28 cellular contexts compared by ENCODE assay signal in genomic region chr2:16671760-16672159, GRCh38. TPM values are rescaled to one million over a fixed set of nuclear protein-coding genes. Genes with fewer than 3 reads are reported as not detected.
A peak's percentile ranks its signal among the peaks of the same experiment; 100 is the strongest.
DNase-seq lines count a peak whose midpoint lies in the region; ATAC-seq and TF ChIP-seq lines count a peak whose summit lies in the region.
"Had no signal": no experiment of that assay in that cellular context is flagged by ENCODE, and none has a peak within 500 bp of the region (broad histone marks: within the 10 kb centered on the region; RNA-seq: fewer than 3 reads in every experiment).

No MANE protein-coding gene starts in this region.

- H3K27me3 ChIP-seq in body of pancreas (no peaks in the 10 kb centered on the region), foreskin keratinocyte (peaks cover 9% of the 10 kb centered on the region)
- H3K27me3 ChIP-seq: adrenal gland, dorsolateral prefrontal cortex, gastrocnemius medialis, vagina had no signal

- intact Hi-C loops in body of pancreas (cut with DNase I) (no loop called here), posterior vena cava (cut with DNase I) (no loop called here)

- in situ Hi-C loops in KBM-7 (cut with MboI; ENCODE audit: low pct_unique_long_range_greater_than_20kb, low sequenced_read_pairs) = no loop called here

- DNase-seq in H4 (ENCODE audit: low spot score) = peak; percentile 11
- peak; percentile 35 for DNase-seq in KBM-7
- DNase-seq in body of pancreas = peak; percentile 20 to 41 (median 38)
- DNase-seq in foreskin keratinocyte = peak; percentile 8 to 39
- DNase-seq in posterior vena cava (ENCODE audit: low spot score) = no peak
- DNase-seq in activated naive CD4-positive, alpha-beta T cell (lab: John Stamatoyannopoulos, UW) = no peak
- no peak for DNase-seq in activated naive CD4-positive, alpha-beta T cell treated with anti-CD3 and anti-CD28 coated beads, Interleukin-2, amount 50 U/mL, for 16 hours
- DNase-seq: activated CD8-positive, alpha-beta T cell treated with anti-CD3 and anti-CD28 coated beads for 36 hours; activated gamma-delta T cell; activated T-cell treated with anti-CD3 and anti-CD28 coated beads for 4 hours; caudate nucleus; CD4-positive, alpha-beta T cell; DMS153; dorsolateral prefrontal cortex; gastrocnemius medialis; kidney; NCI-H1048; NCI-H1930; NK-92 treated with Interleukin-12 subunit alpha and Interleukin-12 subunit beta, amount 100 ng/mL, for 24 hours; SK-N-SH; stimulated activated CD4-positive, alpha-beta T cell treated with anti-CD3 and anti-CD28 coated beads, Interleukin-2, amount 100 ng/mL, for 48 hours; stimulated activated naive CD4-positive, alpha-beta T cell had no signal

- no peak overlapping the region for H3K4me3 ChIP-seq in body of pancreas
- H3K4me3 ChIP-seq: adrenal gland, dorsolateral prefrontal cortex, gastrocnemius medialis, skin epidermis, thoracic aorta, vagina had no signal

- TF ChIP-seq CTCF in body of pancreas (IDR thresholded peaks at IDR 0.05) = no peak
- TF ChIP-seq CTCF in foreskin keratinocyte (conservative IDR thresholded peaks at IDR 0.05) = no peak

- WGBS in body of pancreas, 2 donors = 58 to 80% methylated on average over 1 of the region's 1 CpG

- no peaks in the 10 kb centered on the region for H3K36me3 ChIP-seq in body of pancreas (replicated peaks in 1 of 2; ENCODE audit: insufficient read depth in 1 of 2, low read depth in 2 of 2)
- H3K36me3 ChIP-seq: adrenal gland, gastrocnemius medialis, neutrophil, thoracic aorta, vagina had no signal

- H3K4me1 ChIP-seq in body of pancreas (no peaks in the 10 kb centered on the region), foreskin keratinocyte (no peaks in the 10 kb centered on the region)
- H3K4me1 ChIP-seq: adrenal gland, gastrocnemius medialis, vagina had no signal

- H3K27ac ChIP-seq in body of pancreas = no peak overlapping the region
- H3K27ac ChIP-seq in foreskin keratinocyte = no peak overlapping the region
- H3K27ac ChIP-seq: adrenal gland, dorsolateral prefrontal cortex, gastrocnemius medialis, neutrophil, skin epidermis, thoracic aorta, vagina had no signal

- no peaks in the 10 kb centered on the region for H3K9me3 ChIP-seq in body of pancreas
- H3K9me3 ChIP-seq: adrenal gland, gastrocnemius medialis, neutrophil, SK-N-SH, thoracic aorta, vagina had no signal

- TF ChIP-seq POLR2A in body of pancreas (IDR thresholded peaks at IDR 0.05) = no peak

- no peak for ATAC-seq in body of pancreas
- ATAC-seq in foreskin keratinocyte = peak; percentile 24
- ATAC-seq: activated CD8-positive, alpha-beta T cell treated with anti-CD3 and anti-CD28 coated beads for 36 hours; gastrocnemius medialis; HCT116 had no signal

RNA-seq across cellular contexts. Expression of gene CYRIA, which starts 6.1 kb away (rescaled TPM):
- total RNA-seq in H4 (2014; rRNA removed; shearing (Covaris generic)) = 0.33 and 0.53 TPM in 2 replicates
- total RNA-seq in body of pancreas (1 to 10 TPM; 4.4 to 5.3 TPM), foreskin keratinocyte (0.10 and 0.14 TPM in 2 replicates), posterior vena cava (10 to 100 TPM; 22.3 to 23.5 TPM)
- polyA plus RNA-seq in foreskin keratinocyte = 0.04 and 0.22 TPM in 2 replicates

Comparison
In these comparisons a context has a peak if more than half of its experiments do, and no peak if none do; other contexts are left out.
1. DNase-seq: peak in H4 (single experiment), KBM-7 (single experiment), body of pancreas (4 of 4) and foreskin keratinocyte (2 of 2); none in posterior vena cava (single experiment), activated naive CD4-positive, alpha-beta T cell (0 of 4) and activated naive CD4-positive, alpha-beta T cell treated with anti-CD3 and anti-CD28 coated beads, Interleukin-2, amount 50 U/mL, for 16 hours (single experiment).